1 cellular context compared by ENCODE assay signal in genomic region chr15:65056868-65057548, GRCh38.
TF ChIP-seq lines count a peak whose summit lies in the region.

No MANE protein-coding gene starts in this region.

TF ChIP-seq in HepG2, 621 proteins besides CTCF, POLR2A, EP300 and RAD21 (continued from another document and continues in another):
- TF ChIP-seq, protein P1, sequence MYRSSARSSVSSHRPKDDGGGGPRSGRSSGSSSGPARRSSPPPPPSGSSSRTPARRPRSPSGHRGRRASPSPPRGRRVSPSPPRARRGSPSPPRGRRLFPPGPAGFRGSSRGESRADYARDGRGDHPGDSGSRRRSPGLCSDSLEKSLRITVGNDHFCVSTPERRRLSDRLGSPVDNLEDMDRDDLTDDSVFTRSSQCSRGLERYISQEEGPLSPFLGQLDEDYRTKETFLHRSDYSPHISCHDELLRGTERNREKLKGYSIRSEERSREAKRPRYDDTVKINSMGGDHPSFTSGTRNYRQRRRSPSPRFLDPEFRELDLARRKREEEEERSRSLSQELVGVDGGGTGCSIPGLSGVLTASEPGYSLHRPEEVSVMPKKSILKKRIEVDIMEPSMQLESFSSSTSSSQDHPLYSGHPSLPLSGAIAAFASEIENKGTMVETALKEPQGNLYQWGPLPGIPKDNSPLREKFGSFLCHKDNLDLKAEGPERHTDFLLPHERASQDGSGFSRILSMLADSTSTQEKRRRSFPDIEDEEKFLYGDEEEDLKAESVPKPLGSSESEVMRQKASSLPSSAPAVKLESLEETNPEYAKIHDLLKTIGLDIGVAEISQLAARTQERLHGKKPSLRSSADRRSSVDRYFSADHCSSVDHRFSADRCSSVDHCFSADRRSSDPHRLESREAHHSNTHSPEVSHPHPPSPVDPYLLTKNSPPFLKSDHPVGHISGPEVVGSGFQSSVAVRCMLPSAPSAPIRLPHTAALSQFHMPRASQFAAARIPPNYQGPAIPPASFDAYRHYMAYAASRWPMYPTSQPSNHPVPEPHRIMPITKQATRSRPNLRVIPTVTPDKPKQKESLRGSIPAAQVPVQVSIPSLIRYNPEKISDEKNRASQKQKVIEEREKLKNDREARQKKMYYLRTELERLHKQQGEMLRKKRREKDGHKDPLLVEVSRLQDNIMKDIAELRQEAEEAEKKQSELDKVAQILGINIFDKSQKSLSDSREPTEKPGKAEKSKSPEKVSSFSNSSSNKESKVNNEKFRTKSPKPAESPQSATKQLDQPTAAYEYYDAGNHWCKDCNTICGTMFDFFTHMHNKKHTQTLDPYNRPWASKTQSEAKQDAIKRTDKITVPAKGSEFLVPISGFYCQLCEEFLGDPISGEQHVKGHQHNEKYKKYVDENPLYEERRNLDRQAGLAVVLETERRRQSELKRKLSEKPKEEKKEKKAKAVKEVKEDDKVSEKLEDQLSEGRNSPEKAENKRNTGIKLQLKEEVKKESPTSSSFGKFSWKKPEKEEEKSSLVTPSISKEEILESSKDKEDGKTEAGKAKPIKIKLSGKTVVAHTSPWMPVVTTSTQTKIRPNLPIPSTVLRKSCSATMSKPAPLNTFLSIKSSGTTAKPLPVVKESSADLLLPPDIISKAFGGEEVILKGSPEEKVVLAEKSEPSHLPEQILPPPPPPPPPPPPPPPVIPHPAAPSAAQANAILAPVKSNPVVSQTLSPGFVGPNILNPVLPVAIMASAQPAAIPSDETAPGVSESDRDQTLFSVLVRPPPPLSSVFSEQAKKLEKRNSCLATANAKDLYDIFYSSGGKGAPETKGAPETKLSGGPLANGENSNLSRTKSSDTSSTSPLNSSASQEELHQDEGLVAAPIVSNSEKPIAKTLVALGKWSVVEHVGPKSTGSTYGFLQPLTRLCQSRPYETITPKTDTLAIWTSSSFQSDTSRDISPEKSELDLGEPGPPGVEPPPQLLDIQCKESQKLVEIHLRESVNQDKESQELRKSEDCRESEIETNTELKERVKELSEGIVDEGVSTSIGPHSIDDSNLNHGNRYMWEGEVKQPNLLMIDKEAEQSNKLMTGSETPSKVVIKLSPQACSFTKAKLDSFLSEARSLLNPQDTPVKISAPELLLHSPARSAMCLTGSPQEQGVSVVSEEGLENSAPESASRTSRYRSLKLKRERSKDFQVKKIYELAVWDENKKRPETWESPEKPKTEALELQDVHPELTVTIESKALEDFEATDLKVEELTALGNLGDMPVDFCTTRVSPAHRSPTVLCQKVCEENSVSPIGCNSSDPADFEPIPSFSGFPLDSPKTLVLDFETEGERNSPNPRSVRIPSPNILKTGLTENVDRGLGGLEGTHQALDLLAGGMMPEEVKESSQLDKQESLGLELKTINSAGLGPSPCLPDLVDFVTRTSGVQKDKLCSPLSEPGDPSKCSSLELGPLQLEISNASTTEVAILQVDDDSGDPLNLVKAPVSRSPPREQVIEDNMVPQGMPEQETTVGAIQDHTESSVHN (CRISPR knock-in tag; IDR thresholded peaks at IDR 0.05), result 0 out of 2 replicates have a peak, but pooled peaks have one; percentile 63
- TF ChIP-seq RXRB (CRISPR knock-in tag; IDR thresholded peaks at IDR 0.05; ENCODE audit: borderline replicate concordance) (peak; percentile 75), PAXIP1 (CRISPR knock-in tag; conservative IDR thresholded peaks at IDR 0.05) (peak; percentile 94), MIER3 (CRISPR knock-in tag; IDR thresholded peaks at IDR 0.05; ENCODE audit: borderline replicate concordance) (peak; percentile 95), RERE (CRISPR knock-in tag; IDR thresholded peaks at IDR 0.05; ENCODE audit: low read depth) (peak; percentile 69; the same call in 1 of the 2 replicates), NAIF1 (CRISPR knock-in tag; IDR thresholded peaks at IDR 0.05; ENCODE audit: borderline replicate concordance) (no peak), DMAP1 (CRISPR knock-in tag; IDR thresholded peaks at IDR 0.05) (peak; percentile 34; the same call in 1 of the 2 replicates), ZNF691 (CRISPR knock-in tag; IDR thresholded peaks at IDR 0.05; ENCODE audit: borderline replicate concordance, low read depth) (0 out of 2 replicates have a peak, but pooled peaks have one; percentile 17), MEIS2 (CRISPR knock-in tag; IDR thresholded peaks at IDR 0.05) (peak; percentile 33; the same call in 1 of the 2 replicates), ZNF687 (CRISPR knock-in tag; IDR thresholded peaks at IDR 0.05) (peak; percentile 79), ZNF24 (IDR thresholded peaks at IDR 0.05) (no peak; the same call in 1 of the 2 replicates)
- TF ChIP-seq, protein P2, sequence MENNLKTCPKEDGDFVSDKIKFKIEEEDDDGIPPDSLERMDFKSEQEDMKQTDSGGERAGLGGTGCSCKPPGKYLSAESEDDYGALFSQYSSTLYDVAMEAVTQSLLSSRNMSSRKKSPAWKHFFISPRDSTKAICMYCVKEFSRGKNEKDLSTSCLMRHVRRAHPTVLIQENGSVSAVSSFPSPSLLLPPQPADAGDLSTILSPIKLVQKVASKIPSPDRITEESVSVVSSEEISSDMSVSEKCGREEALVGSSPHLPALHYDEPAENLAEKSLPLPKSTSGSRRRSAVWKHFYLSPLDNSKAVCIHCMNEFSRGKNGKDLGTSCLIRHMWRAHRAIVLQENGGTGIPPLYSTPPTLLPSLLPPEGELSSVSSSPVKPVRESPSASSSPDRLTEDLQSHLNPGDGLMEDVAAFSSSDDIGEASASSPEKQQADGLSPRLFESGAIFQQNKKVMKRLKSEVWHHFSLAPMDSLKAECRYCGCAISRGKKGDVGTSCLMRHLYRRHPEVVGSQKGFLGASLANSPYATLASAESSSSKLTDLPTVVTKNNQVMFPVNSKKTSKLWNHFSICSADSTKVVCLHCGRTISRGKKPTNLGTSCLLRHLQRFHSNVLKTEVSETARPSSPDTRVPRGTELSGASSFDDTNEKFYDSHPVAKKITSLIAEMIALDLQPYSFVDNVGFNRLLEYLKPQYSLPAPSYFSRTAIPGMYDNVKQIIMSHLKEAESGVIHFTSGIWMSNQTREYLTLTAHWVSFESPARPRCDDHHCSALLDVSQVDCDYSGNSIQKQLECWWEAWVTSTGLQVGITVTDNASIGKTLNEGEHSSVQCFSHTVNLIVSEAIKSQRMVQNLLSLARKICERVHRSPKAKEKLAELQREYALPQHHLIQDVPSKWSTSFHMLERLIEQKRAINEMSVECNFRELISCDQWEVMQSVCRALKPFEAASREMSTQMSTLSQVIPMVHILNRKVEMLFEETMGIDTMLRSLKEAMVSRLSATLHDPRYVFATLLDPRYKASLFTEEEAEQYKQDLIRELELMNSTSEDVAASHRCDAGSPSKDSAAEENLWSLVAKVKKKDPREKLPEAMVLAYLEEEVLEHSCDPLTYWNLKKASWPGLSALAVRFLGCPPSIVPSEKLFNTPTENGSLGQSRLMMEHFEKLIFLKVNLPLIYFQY (CRISPR knock-in tag; IDR thresholded peaks at IDR 0.05; ENCODE audit: borderline replicate concordance), result 0 out of 2 replicates have a peak, but pooled peaks have one; percentile 40
- TF ChIP-seq, protein P3, sequence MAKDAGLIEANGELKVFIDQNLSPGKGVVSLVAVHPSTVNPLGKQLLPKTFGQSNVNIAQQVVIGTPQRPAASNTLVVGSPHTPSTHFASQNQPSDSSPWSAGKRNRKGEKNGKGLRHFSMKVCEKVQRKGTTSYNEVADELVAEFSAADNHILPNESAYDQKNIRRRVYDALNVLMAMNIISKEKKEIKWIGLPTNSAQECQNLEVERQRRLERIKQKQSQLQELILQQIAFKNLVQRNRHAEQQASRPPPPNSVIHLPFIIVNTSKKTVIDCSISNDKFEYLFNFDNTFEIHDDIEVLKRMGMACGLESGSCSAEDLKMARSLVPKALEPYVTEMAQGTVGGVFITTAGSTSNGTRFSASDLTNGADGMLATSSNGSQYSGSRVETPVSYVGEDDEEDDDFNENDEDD (CRISPR knock-in tag; IDR thresholded peaks at IDR 0.05; ENCODE audit: borderline replicate concordance), result peak; percentile 90
- TF ChIP-seq, protein P4, sequence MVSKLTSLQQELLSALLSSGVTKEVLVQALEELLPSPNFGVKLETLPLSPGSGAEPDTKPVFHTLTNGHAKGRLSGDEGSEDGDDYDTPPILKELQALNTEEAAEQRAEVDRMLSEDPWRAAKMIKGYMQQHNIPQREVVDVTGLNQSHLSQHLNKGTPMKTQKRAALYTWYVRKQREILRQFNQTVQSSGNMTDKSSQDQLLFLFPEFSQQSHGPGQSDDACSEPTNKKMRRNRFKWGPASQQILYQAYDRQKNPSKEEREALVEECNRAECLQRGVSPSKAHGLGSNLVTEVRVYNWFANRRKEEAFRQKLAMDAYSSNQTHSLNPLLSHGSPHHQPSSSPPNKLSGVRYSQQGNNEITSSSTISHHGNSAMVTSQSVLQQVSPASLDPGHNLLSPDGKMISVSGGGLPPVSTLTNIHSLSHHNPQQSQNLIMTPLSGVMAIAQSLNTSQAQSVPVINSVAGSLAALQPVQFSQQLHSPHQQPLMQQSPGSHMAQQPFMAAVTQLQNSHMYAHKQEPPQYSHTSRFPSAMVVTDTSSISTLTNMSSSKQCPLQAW (CRISPR knock-in tag; IDR thresholded peaks at IDR 0.05), result peak; percentile 74
